2 cellular contexts compared by ENCODE assay signal in the genomic region with DNA sequence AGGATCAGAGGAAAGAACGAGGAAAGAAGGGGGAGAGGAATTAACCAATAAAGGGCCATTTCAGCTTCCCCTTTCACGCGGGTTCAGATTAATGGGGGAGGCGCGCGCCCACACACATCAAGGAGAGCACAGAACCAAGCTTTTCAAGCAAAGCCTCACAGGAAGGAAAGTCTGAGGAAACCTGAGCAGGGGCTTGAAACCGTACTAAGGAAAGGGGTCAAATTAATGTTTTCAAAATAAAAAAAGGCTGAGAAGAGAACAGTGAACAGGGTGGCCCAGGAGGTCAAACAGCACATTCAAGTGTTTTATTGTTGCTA.
TF ChIP-seq lines count a peak whose summit lies in the region.

No MANE protein-coding gene starts in this region.

TF ChIP-seq in liver, 16 proteins besides CTCF, POLR2A, EP300 and RAD21:
- TF ChIP-seq, protein P1, sequence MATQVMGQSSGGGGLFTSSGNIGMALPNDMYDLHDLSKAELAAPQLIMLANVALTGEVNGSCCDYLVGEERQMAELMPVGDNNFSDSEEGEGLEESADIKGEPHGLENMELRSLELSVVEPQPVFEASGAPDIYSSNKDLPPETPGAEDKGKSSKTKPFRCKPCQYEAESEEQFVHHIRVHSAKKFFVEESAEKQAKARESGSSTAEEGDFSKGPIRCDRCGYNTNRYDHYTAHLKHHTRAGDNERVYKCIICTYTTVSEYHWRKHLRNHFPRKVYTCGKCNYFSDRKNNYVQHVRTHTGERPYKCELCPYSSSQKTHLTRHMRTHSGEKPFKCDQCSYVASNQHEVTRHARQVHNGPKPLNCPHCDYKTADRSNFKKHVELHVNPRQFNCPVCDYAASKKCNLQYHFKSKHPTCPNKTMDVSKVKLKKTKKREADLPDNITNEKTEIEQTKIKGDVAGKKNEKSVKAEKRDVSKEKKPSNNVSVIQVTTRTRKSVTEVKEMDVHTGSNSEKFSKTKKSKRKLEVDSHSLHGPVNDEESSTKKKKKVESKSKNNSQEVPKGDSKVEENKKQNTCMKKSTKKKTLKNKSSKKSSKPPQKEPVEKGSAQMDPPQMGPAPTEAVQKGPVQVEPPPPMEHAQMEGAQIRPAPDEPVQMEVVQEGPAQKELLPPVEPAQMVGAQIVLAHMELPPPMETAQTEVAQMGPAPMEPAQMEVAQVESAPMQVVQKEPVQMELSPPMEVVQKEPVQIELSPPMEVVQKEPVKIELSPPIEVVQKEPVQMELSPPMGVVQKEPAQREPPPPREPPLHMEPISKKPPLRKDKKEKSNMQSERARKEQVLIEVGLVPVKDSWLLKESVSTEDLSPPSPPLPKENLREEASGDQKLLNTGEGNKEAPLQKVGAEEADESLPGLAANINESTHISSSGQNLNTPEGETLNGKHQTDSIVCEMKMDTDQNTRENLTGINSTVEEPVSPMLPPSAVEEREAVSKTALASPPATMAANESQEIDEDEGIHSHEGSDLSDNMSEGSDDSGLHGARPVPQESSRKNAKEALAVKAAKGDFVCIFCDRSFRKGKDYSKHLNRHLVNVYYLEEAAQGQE (IDR thresholded peaks at IDR 0.05) = no peak
- TF ChIP-seq JUND (IDR thresholded peaks at IDR 0.05) = no peak
- TF ChIP-seq RXRA (IDR thresholded peaks at IDR 0.05) = no peak
- no peak for TF ChIP-seq HNF4A (conservative IDR thresholded peaks at IDR 0.05)
- TF ChIP-seq FOXA2 (IDR thresholded peaks at IDR 0.05) = no peak
- no peak for TF ChIP-seq NR2F2 (IDR thresholded peaks at IDR 0.05)
- no peak for TF ChIP-seq SP1 (IDR thresholded peaks at IDR 0.05)
- TF ChIP-seq TAF1 (conservative IDR thresholded peaks at IDR 0.05) = no peak
- TF ChIP-seq, protein P2, sequence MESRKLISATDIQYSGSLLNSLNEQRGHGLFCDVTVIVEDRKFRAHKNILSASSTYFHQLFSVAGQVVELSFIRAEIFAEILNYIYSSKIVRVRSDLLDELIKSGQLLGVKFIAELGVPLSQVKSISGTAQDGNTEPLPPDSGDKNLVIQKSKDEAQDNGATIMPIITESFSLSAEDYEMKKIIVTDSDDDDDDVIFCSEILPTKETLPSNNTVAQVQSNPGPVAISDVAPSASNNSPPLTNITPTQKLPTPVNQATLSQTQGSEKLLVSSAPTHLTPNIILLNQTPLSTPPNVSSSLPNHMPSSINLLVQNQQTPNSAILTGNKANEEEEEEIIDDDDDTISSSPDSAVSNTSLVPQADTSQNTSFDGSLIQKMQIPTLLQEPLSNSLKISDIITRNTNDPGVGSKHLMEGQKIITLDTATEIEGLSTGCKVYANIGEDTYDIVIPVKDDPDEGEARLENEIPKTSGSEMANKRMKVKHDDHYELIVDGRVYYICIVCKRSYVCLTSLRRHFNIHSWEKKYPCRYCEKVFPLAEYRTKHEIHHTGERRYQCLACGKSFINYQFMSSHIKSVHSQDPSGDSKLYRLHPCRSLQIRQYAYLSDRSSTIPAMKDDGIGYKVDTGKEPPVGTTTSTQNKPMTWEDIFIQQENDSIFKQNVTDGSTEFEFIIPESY (IDR thresholded peaks at IDR 0.05) = no peak
- no peak for TF ChIP-seq GABPA (IDR thresholded peaks at IDR 0.05 in 1 of 2, conservative IDR thresholded peaks at IDR 0.05 in 1 of 2)
- TF ChIP-seq, protein P3, sequence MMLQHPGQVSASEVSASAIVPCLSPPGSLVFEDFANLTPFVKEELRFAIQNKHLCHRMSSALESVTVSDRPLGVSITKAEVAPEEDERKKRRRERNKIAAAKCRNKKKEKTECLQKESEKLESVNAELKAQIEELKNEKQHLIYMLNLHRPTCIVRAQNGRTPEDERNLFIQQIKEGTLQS (IDR thresholded peaks at IDR 0.05) = no peak
- no peak for TF ChIP-seq FOXA1 (IDR thresholded peaks at IDR 0.05)
- no peak for TF ChIP-seq YY1 (IDR thresholded peaks at IDR 0.05)
- TF ChIP-seq, protein P4, sequence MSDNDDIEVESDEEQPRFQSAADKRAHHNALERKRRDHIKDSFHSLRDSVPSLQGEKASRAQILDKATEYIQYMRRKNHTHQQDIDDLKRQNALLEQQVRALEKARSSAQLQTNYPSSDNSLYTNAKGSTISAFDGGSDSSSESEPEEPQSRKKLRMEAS (IDR thresholded peaks at IDR 0.05) = no peak

TF ChIP-seq in HepG2, 621 proteins besides CTCF, POLR2A, EP300 and RAD21 (continued from another document):
- no peak for TF ChIP-seq ZNF674 (CRISPR knock-in tag; IDR thresholded peaks at IDR 0.05; ENCODE audit: low read depth)
- no peak for TF ChIP-seq CCDC6 (CRISPR knock-in tag; IDR thresholded peaks at IDR 0.05)
- no peak for TF ChIP-seq RFX3 (CRISPR knock-in tag; IDR thresholded peaks at IDR 0.05)
- no peak for TF ChIP-seq MED8 (CRISPR knock-in tag; IDR thresholded peaks at IDR 0.05; ENCODE audit: insufficient replicate concordance)
- TF ChIP-seq, protein P5, sequence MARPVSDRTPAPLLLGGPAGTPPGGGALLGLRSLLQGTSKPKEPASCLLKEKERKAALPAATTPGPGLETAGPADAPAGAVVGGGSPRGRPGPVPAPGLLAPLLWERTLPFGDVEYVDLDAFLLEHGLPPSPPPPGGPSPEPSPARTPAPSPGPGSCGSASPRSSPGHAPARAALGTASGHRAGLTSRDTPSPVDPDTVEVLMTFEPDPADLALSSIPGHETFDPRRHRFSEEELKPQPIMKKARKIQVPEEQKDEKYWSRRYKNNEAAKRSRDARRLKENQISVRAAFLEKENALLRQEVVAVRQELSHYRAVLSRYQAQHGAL (CRISPR knock-in tag; IDR thresholded peaks at IDR 0.05; ENCODE audit: not compliant biosample characterization) = no peak
- no peak for TF ChIP-seq ZNF589 (CRISPR knock-in tag; conservative IDR thresholded peaks at IDR 0.05)
- no peak for TF ChIP-seq ZNF180 (CRISPR knock-in tag; IDR thresholded peaks at IDR 0.05; ENCODE audit: borderline replicate concordance, low read depth)
- TF ChIP-seq ZNF501 (CRISPR knock-in tag; IDR thresholded peaks at IDR 0.05) = no peak
- TF ChIP-seq ZNF776 (CRISPR knock-in tag; IDR thresholded peaks at IDR 0.05) = no peak
- no peak for TF ChIP-seq ZNF510 (CRISPR knock-in tag; IDR thresholded peaks at IDR 0.05; ENCODE audit: low read depth)
- no peak for TF ChIP-seq FOXK1 (CRISPR knock-in tag; IDR thresholded peaks at IDR 0.05; ENCODE audit: borderline replicate concordance, low read depth)
- TF ChIP-seq, protein P6, sequence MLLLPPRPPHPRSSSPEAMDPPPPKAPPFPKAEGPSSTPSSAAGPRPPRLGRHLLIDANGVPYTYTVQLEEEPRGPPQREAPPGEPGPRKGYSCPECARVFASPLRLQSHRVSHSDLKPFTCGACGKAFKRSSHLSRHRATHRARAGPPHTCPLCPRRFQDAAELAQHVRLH (CRISPR knock-in tag; IDR thresholded peaks at IDR 0.05; ENCODE audit: borderline replicate concordance, low read depth) = no peak
- TF ChIP-seq KLF12 (CRISPR knock-in tag; IDR thresholded peaks at IDR 0.05; ENCODE audit: borderline replicate concordance) = no peak
- no peak for TF ChIP-seq KAT7 (CRISPR knock-in tag; IDR thresholded peaks at IDR 0.05; ENCODE audit: borderline replicate concordance)
